In genomic region chr12:106058256-106059182, GRCh38 we compare ENCODE assay signal across 21 cellular contexts.
DNase-seq lines count a peak whose midpoint lies in the region; ATAC-seq, FAIRE-seq and TF ChIP-seq lines count a peak whose summit lies in the region.
"Had no signal": no experiment of that assay in that cellular context is flagged by ENCODE, and none has a peak within 500 bp of the region (broad histone marks: within the 10 kb centered on the region; RNA-seq: fewer than 3 reads in every experiment).

No MANE protein-coding gene starts in this region.

- no peak for TF ChIP-seq RAD21 in HepG2 (CRISPR knock-in tag; IDR thresholded peaks at IDR 0.05)

- H3K27me3 ChIP-seq in HepG2 (ENCODE audit: control insufficient read depth in 1 of 2, insufficient read depth in 2 of 2, low read length in 2 of 2) (no peaks in the 10 kb centered on the region), neural progenitor cell (no peaks in the 10 kb centered on the region)
- no peaks in the 10 kb centered on the region for H3K27me3 ChIP-seq in CD8-positive, alpha-beta memory T cell (ENCODE audit: insufficient read depth, low read length, poor library complexity, severe bottlenecking)
- H3K27me3 ChIP-seq: heart right ventricle, testis had no signal

- no peaks in the 10 kb centered on the region for H3K79me2 ChIP-seq in HepG2 (ENCODE audit: insufficient read depth, low read length)
- H3K79me2 ChIP-seq in neural progenitor cell (ENCODE audit: low read depth) = no peaks in the 10 kb centered on the region

- H3K4me1 Mint-ChIP-seq in neural progenitor cell (peaks cover 3% of the 10 kb centered on the region), Calu3 (ENCODE audit: low read depth, unreplicated experiment) (no peaks in the 10 kb centered on the region)
- no peaks in the 10 kb centered on the region for H3K4me1 Mint-ChIP-seq in CD8-positive, alpha-beta memory T cell

- in situ Hi-C loops in HepG2 (cut with HindIII; ENCODE audit: extremely low pct_ligation_motif_present, low pct_unique_long_range_greater_than_20kb) (no loop called here), GM13977 (cut with MboI; ENCODE audit: low pct_unique_long_range_greater_than_20kb, low sequenced_read_pairs, unreplicated experiment) (no loop called here)

- no peak for TF ChIP-seq POLR2A in HepG2 (IDR thresholded peaks at IDR 0.05; ENCODE audit: insufficient read depth in 1 of 2, low read depth in 2 of 2, low read length in 2 of 2)

- WGBS in HepG2 (ENCODE audit: low lambda C conversion rate) = 31% methylated on average over 3 of the region's 4 CpGs

- H3K4me1 ChIP-seq in HepG2 (ENCODE audit: insufficient read depth, low read length) (no peaks in the 10 kb centered on the region), neural progenitor cell (no peaks in the 10 kb centered on the region)
- no peaks in the 10 kb centered on the region for H3K4me1 ChIP-seq in CD8-positive, alpha-beta memory T cell (ENCODE audit: insufficient read depth, low read length)
- H3K4me1 ChIP-seq: testis had no signal

- no peaks in the 10 kb centered on the region for H3F3A ChIP-seq in neural progenitor cell (ENCODE audit: low read depth)

- DNase-seq in AG09309 (ENCODE audit: low read depth) (peak; percentile 28), M059J (ENCODE audit: low read depth) (peak; percentile 55), dedifferentiated amniotic fluid mesenchymal stem cell (ENCODE audit: extremely low spot score) (peak; percentile 70), HepG2 (ENCODE audit: low spot score) (no peak), neural progenitor cell (ENCODE audit: low spot score) (no peak), GM13977 (ENCODE audit: low spot score) (no peak), Calu3 (no peak)
- no peak for DNase-seq in CD8-positive, alpha-beta memory T cell
- DNase-seq: activated CD8-positive, alpha-beta memory T cell treated with anti-CD3 and anti-CD28 coated beads, Interleukin-2, amount 50 U/mL, for 4 hours; activated naive CD4-positive, alpha-beta T cell treated with anti-CD3 and anti-CD28 coated beads for 36 hours; caudate nucleus; endodermal cell; GOT3; heart right ventricle; MV-4-11; NCI-H2107; NCI-H774; stimulated activated CD4-positive, alpha-beta T cell treated with anti-CD3 and anti-CD28 coated beads, Interleukin-15, amount 100 ng/mL, for 24 hours; testis had no signal

- H3K4me2 ChIP-seq in HepG2 (ENCODE audit: low read depth, low read length) (no peak overlapping the region), neural progenitor cell (no peak overlapping the region)

- POLR2A ChIA-PET in HepG2 (lab: Yijun Ruan, JAX) = no interaction called here
- POLR2A ChIA-PET in CD8-positive, alpha-beta memory T cell (lab: Charles Lee) = no interaction called here

- H3K4me3 Mint-ChIP-seq in neural progenitor cell (no peak overlapping the region), Calu3 (ENCODE audit: low read depth, unreplicated experiment) (no peak overlapping the region)
- no peak overlapping the region for H3K4me3 Mint-ChIP-seq in CD8-positive, alpha-beta memory T cell
- H3K4me3 Mint-ChIP-seq: activated naive CD4-positive, alpha-beta T cell treated with anti-CD3 and anti-CD28 coated beads for 36 hours; endodermal cell; T-helper 1 cell treated with Interleukin-12 subunit alpha and Interleukin-12 subunit beta and Interleukin-4 antibody, amounts not matched to agents 30 μg/mL and 1 μg/mL, for 36 hours had no signal

- intact Hi-C loops in HepG2 (cut with micrococcal nuclease; ENCODE audit: unreplicated experiment) (no loop called here), Calu3 (cut with micrococcal nuclease; ENCODE audit: unreplicated experiment) (no loop called here)

- H3K27ac Mint-ChIP-seq in neural progenitor cell (no peak overlapping the region), Calu3 (ENCODE audit: unreplicated experiment) (no peak overlapping the region)
- no peak overlapping the region for H3K27ac Mint-ChIP-seq in CD8-positive, alpha-beta memory T cell
- H3K27ac Mint-ChIP-seq: activated naive CD4-positive, alpha-beta T cell treated with anti-CD3 and anti-CD28 coated beads for 36 hours; endodermal cell; progenitor cell of endocrine pancreas; T-helper 1 cell treated with Interleukin-12 subunit alpha and Interleukin-12 subunit beta and Interleukin-4 antibody, amounts not matched to agents 30 μg/mL and 1 μg/mL, for 36 hours had no signal

- H4K20me1 ChIP-seq in HepG2 (ENCODE audit: insufficient read depth, low read length) (no peaks in the 10 kb centered on the region), neural progenitor cell (ENCODE audit: low read depth) (no peaks in the 10 kb centered on the region)

- ATAC-seq in HepG2 = peak; percentile 31; the same call in 1 of the 3 replicates
- ATAC-seq: heart right ventricle had no signal

- H3K36me3 ChIP-seq in HepG2 (replicated peaks in 1 of 2; ENCODE audit: control insufficient read depth in 1 of 2, insufficient read depth in 2 of 2, low read length in 2 of 2) = no peaks in the 10 kb centered on the region
- H3K36me3 ChIP-seq in neural progenitor cell = no peaks in the 10 kb centered on the region
- no peaks in the 10 kb centered on the region for H3K36me3 ChIP-seq in CD8-positive, alpha-beta memory T cell (ENCODE audit: insufficient read depth, low read length)

- no peak overlapping the region for H3K9ac ChIP-seq in HepG2 (ENCODE audit: insufficient read depth, low read depth, low read length)
- H3K9ac ChIP-seq in neural progenitor cell = no peak overlapping the region

- peaks cover 23% of the 10 kb centered on the region for H3K9me3 Mint-ChIP-seq in neural progenitor cell
- peaks cover 4 to 10% (median 9%) of the 10 kb centered on the region in 5 donors for H3K9me3 Mint-ChIP-seq in CD8-positive, alpha-beta memory T cell
- peaks cover 4% of the 10 kb centered on the region for H3K9me3 Mint-ChIP-seq in Calu3 (ENCODE audit: low read depth, unreplicated experiment)

- no peak overlapping the region for H3K4me3 ChIP-seq in AG09309 (ENCODE audit: control insufficient read depth, low read depth, low read length)
- H3K4me3 ChIP-seq in HepG2 (replicated peaks in 1 of 3; ENCODE audit: insufficient read depth in 1 of 3, low read depth in 2 of 3, low read length in 3 of 3) = no peak overlapping the region
- H3K4me3 ChIP-seq in neural progenitor cell = no peak overlapping the region
- no peak overlapping the region for H3K4me3 ChIP-seq in CD8-positive, alpha-beta memory T cell (ENCODE audit: low read length)
- H3K4me3 ChIP-seq: heart right ventricle, testis had no signal

- H2AFZ ChIP-seq in HepG2 (ENCODE audit: low read length) (no peak overlapping the region), neural progenitor cell (replicated peaks) (no peak overlapping the region)

- no TSS peak for BruUV-seq in HepG2 (replicated peaks; lab: Mats Ljungman, UMichigan)
- BruUV-seq in Calu3 (replicated peaks; lab: Mats Ljungman, UMichigan) = no TSS peak

- TF ChIP-seq CTCF in AG09309 (IDR thresholded peaks at IDR 0.05; ENCODE audit: control insufficient read depth, insufficient read depth, low read depth, low read length, missing control alignments) = no peak
- TF ChIP-seq CTCF in HepG2 (CRISPR knock-in tag; IDR thresholded peaks at IDR 0.05) = no peak
- no peak for TF ChIP-seq CTCF in neural progenitor cell (IDR thresholded peaks at IDR 0.05)
- TF ChIP-seq CTCF in GM13977 (IDR thresholded peaks at IDR 0.05; ENCODE audit: extremely low read depth, insufficient read depth, missing control alignments) = no peak
- no peak for TF ChIP-seq CTCF in Calu3 (IDR thresholded peaks at IDR 0.05; ENCODE audit: unreplicated experiment)

- CTCF ChIA-PET in HepG2 (lab: Yijun Ruan, JAX; ENCODE audit: low intra/inter-chr PET ratio, low total read pairs) (no interaction called here), Calu3 (lab: Charles Lee) (no interaction called here)
- CTCF ChIA-PET in CD8-positive, alpha-beta memory T cell (lab: Charles Lee) = no interaction called here

- H3K27me3 Mint-ChIP-seq in neural progenitor cell (ENCODE audit: insufficient read depth, low read depth) (no peaks in the 10 kb centered on the region), Calu3 (ENCODE audit: unreplicated experiment) (peaks cover 12% of the 10 kb centered on the region)
- peaks cover 1 to 5% of the 10 kb centered on the region in 2 donors for H3K27me3 Mint-ChIP-seq in CD8-positive, alpha-beta memory T cell
- H3K27me3 Mint-ChIP-seq: progenitor cell of endocrine pancreas had no signal

- TF ChIP-seq EP300 in HepG2 (IDR thresholded peaks at IDR 0.05; ENCODE audit: low read depth in 2 of 2, low read length in 2 of 2) (no peak), HepG2 (CRISPR knock-in tag; IDR thresholded peaks at IDR 0.05; ENCODE audit: borderline replicate concordance) (no peak)

- H3K9me3 ChIP-seq in HepG2 (ENCODE audit: low read length) (no peaks in the 10 kb centered on the region), neural progenitor cell (ENCODE audit: low read depth) (no peaks in the 10 kb centered on the region)
- H3K9me3 ChIP-seq in CD8-positive, alpha-beta memory T cell (ENCODE audit: low read length) = no peaks in the 10 kb centered on the region
- H3K9me3 ChIP-seq: testis had no signal

- H3K36me3 Mint-ChIP-seq in neural progenitor cell = peaks cover 12% of the 10 kb centered on the region
- no peaks in the 10 kb centered on the region for H3K36me3 Mint-ChIP-seq in CD8-positive, alpha-beta memory T cell
- H3K36me3 Mint-ChIP-seq in Calu3 (ENCODE audit: insufficient read depth, unreplicated experiment) = no peaks in the 10 kb centered on the region

- FAIRE-seq in HepG2 (lab: Jason Lieb, UNC) = no peak

- H3K27ac ChIP-seq in HepG2 (ENCODE audit: extremely low read length, insufficient read depth, low read length) (no peak overlapping the region), neural progenitor cell (no peak overlapping the region)
- H3K27ac ChIP-seq in CD8-positive, alpha-beta memory T cell (ENCODE audit: low read depth, low read length) = no peak overlapping the region
- H3K27ac ChIP-seq: heart right ventricle, testis had no signal

TF ChIP-seq in HepG2, 621 proteins besides CTCF, POLR2A, EP300 and RAD21 (continues in another document):
- TF ChIP-seq NFATC3 (CRISPR knock-in tag; IDR thresholded peaks at IDR 0.05) = no peak
- no peak for TF ChIP-seq CBX1 (IDR thresholded peaks at IDR 0.05; ENCODE audit: low read depth)
- no peak for TF ChIP-seq SP5 (CRISPR knock-in tag; IDR thresholded peaks at IDR 0.05; ENCODE audit: borderline replicate concordance, low read depth)
- no peak for TF ChIP-seq ZSCAN21 (CRISPR knock-in tag; IDR thresholded peaks at IDR 0.05; ENCODE audit: borderline replicate concordance)
- TF ChIP-seq ZNF263 (CRISPR knock-in tag; IDR thresholded peaks at IDR 0.05) = no peak
- TF ChIP-seq DBP (CRISPR knock-in tag; IDR thresholded peaks at IDR 0.05; ENCODE audit: not compliant biosample characterization) = no peak

Comparison
In these comparisons a context has a peak if more than half of its experiments do, and no peak if none do; other contexts are left out.
1. DNase-seq: peak in AG09309 (single experiment), M059J (single experiment) and dedifferentiated amniotic fluid mesenchymal stem cell (single experiment); none in HepG2 (single experiment), neural progenitor cell (single experiment), CD8-positive, alpha-beta memory T cell (0 of 5), GM13977 (single experiment) and Calu3 (single experiment).